ENCODE assay signal across 16 cellular contexts in the genomic region with DNA sequence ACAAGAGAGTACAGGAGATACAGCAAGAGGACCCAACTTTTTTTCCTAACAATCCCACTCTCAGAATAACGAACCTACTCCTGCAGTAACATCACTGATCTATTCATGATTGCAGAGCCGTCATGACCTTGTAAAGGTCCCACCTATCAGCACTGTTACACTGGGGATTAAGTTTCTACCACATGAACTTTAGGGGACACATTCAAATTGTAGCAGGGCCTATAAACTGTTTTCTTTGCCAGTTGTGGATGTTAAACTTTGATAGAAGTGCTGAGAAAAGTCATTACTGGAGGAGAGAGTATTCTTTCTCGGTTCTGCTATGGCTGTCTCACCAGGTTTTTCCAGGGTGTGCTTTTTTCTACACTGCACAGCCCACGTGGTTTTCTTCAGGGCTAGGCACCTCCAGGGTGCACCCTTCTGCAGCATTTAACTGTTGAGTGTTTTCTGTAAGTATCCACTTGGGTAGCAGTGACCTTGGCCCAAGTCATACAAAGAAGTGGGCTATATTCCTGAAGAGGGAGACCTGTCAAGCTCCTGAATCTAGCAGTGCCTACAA.
A peak's percentile ranks its signal among the peaks of the same experiment; 100 is the strongest.
DNase-seq lines count a peak whose midpoint lies in the region; ATAC-seq and TF ChIP-seq lines count a peak whose summit lies in the region.
"Had no signal": no experiment of that assay in that cellular context is flagged by ENCODE, and none has a peak within 500 bp of the region (broad histone marks: within the 10 kb centered on the region; RNA-seq: fewer than 3 reads in every experiment).

No MANE protein-coding gene starts in this region.

- no peak overlapping the region for H3K4me3 Mint-ChIP-seq in T-helper 2 cell treated with Interferon-gamma antibody and Interleukin-4, amounts not matched to agents 5 μg/mL and 100 μg/mL, for 36 hours
- peak overlapping the region; percentile 55 for H3K4me3 Mint-ChIP-seq in activated T-helper 17 cell treated with anti-CD3 and anti-CD28 coated beads, Interleukin-2, amount 50 U/mL, for 72 hours
- H3K4me3 Mint-ChIP-seq: dendritic cell treated with granulocyte-macrophage colony-stimulating factor and Interleukin-4, amounts not matched to agents 40 ng/mL and 50 ng/mL, for 4 days had no signal

- TF ChIP-seq CTCF in RWPE1 (conservative IDR thresholded peaks at IDR 0.05; ENCODE audit: low read depth): no peak

- POLR2A ChIA-PET in RWPE1 (lab: Yijun Ruan, JAX; ENCODE audit: low non-redundant PET): no interaction called here

- peaks cover 17% of the 10 kb centered on the region for H3K36me3 Mint-ChIP-seq in T-helper 2 cell treated with Interferon-gamma antibody and Interleukin-4, amounts not matched to agents 5 μg/mL and 100 μg/mL, for 36 hours (ENCODE audit: low read depth)
- H3K36me3 Mint-ChIP-seq in activated T-helper 17 cell treated with anti-CD3 and anti-CD28 coated beads, Interleukin-2, amount 50 U/mL, for 72 hours (ENCODE audit: low read depth): no peaks in the 10 kb centered on the region

- H3K4me1 Mint-ChIP-seq in T-helper 2 cell treated with Interferon-gamma antibody and Interleukin-4, amounts not matched to agents 5 μg/mL and 100 μg/mL, for 36 hours (ENCODE audit: low read depth): peaks cover 34% of the 10 kb centered on the region
- peaks cover 36% of the 10 kb centered on the region for H3K4me1 Mint-ChIP-seq in activated T-helper 17 cell treated with anti-CD3 and anti-CD28 coated beads, Interleukin-2, amount 50 U/mL, for 72 hours

- ATAC-seq in GM19372 (IDR thresholded peaks at IDR 0.05; ENCODE audit: low read depth, unreplicated experiment): peak; percentile 84
- peak; percentile 97 for ATAC-seq in HG02973 (IDR thresholded peaks at IDR 0.05; ENCODE audit: unreplicated experiment)
- peak; percentile 87 for ATAC-seq in activated T-helper 17 cell treated with anti-CD3 and anti-CD28 coated beads, Interleukin-2, amount 50 U/mL, for 72 hours (replicated peaks)
- ATAC-seq: gastroesophageal sphincter, left lobe of liver had no signal

- peaks cover 24% of the 10 kb centered on the region for H3K9me3 Mint-ChIP-seq in T-helper 2 cell treated with Interferon-gamma antibody and Interleukin-4, amounts not matched to agents 5 μg/mL and 100 μg/mL, for 36 hours
- H3K9me3 Mint-ChIP-seq in activated T-helper 17 cell treated with anti-CD3 and anti-CD28 coated beads, Interleukin-2, amount 50 U/mL, for 72 hours: no peaks in the 10 kb centered on the region

- no peak overlapping the region for H3K27ac Mint-ChIP-seq in T-helper 2 cell treated with Interferon-gamma antibody and Interleukin-4, amounts not matched to agents 5 μg/mL and 100 μg/mL, for 36 hours
- H3K27ac Mint-ChIP-seq in activated T-helper 17 cell treated with anti-CD3 and anti-CD28 coated beads, Interleukin-2, amount 50 U/mL, for 72 hours: peak overlapping the region; percentile 31
- H3K27ac Mint-ChIP-seq: dendritic cell treated with granulocyte-macrophage colony-stimulating factor and Interleukin-4, amounts not matched to agents 40 ng/mL and 50 ng/mL, for 4 days had no signal

- CTCF ChIA-PET in RWPE1 (lab: Yijun Ruan, JAX): interaction anchor here (0.6 kb wide), 1 partner anchor 16 kb away, joined by 3 read pairs; no protein-coding TSS in a partner anchor

- H3K27me3 Mint-ChIP-seq in T-helper 2 cell treated with Interferon-gamma antibody and Interleukin-4, amounts not matched to agents 5 μg/mL and 100 μg/mL, for 36 hours (ENCODE audit: low read depth): no peaks in the 10 kb centered on the region
- no peaks in the 10 kb centered on the region for H3K27me3 Mint-ChIP-seq in activated T-helper 17 cell treated with anti-CD3 and anti-CD28 coated beads, Interleukin-2, amount 50 U/mL, for 72 hours
- H3K27me3 Mint-ChIP-seq: dendritic cell treated with granulocyte-macrophage colony-stimulating factor and Interleukin-4, amounts not matched to agents 40 ng/mL and 50 ng/mL, for 4 days had no signal

- no peak overlapping the region for H3K27ac ChIP-seq in RWPE1
- H3K27ac ChIP-seq: gastroesophageal sphincter, suprapubic skin had no signal

- DNase-seq in T-helper 2 cell treated with Interferon-gamma antibody and Interleukin-4, amounts not matched to agents 5 μg/mL and 100 μg/mL, for 36 hours (ENCODE audit: low spot score): peak; percentile 32
- no peak for DNase-seq in T-helper 2 cell
- DNase-seq in RWPE1 (ENCODE audit: low spot score): no peak
- DNase-seq in NCI-H524 (lab: John Stamatoyannopoulos, UW): no peak
- DNase-seq in NCI-H446 (lab: John Stamatoyannopoulos, UW): no peak
- DNase-seq: 8988T, DMS 273 treated with DMSO at 0.1 percent for 48 hours, NCI-H1694 treated with DMSO at 0.1 percent for 48 hours, nucleus accumbens had no signal
